11 cellular contexts compared by ENCODE assay signal in the genomic region with DNA sequence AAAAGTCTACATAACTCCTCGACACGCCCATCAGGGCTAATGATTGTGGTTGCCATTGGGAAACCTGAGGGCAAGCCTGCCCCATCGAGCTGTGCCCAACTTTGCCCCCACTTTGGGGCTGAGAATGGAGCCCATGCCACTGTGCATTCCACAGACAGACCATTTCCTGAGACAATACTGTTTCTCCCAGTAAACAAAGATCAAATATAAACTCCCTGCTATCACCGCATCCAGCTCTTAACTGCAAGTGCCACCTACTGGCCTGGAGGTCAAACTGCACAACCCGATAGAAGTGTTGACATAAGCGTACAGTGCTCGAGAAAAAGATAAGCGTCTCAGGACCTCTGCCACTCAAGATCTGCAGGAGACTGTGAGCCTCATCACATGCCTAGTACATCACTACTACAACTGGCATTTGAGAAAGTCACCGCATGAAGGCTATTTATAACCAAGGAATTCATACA. TPM values are rescaled to one million over a fixed set of nuclear protein-coding genes. Genes with fewer than 3 reads are reported as not detected.
DNase-seq lines count a peak whose midpoint lies in the region; ATAC-seq, FAIRE-seq and TF ChIP-seq lines count a peak whose summit lies in the region.
"Had no signal": no experiment of that assay in that cellular context is flagged by ENCODE, and none has a peak within 500 bp of the region (broad histone marks: within the 10 kb centered on the region; RNA-seq: fewer than 3 reads in every experiment).

No MANE protein-coding gene starts in this region.

- H3K27me3 ChIP-seq in bronchial epithelial cell (ENCODE audit: control insufficient read depth, insufficient read depth, low read length): peaks cover 5% of the 10 kb centered on the region

- H3K36me3 ChIP-seq in bronchial epithelial cell (ENCODE audit: control insufficient read depth, insufficient read depth, low read length): no peaks in the 10 kb centered on the region
- H3K36me3 ChIP-seq: gastrocnemius medialis, neutrophil had no signal

- in situ Hi-C loops in ACHN (cut with HindIII; ENCODE audit: low pct_ligation_motif_present, low pct_unique_long_range_greater_than_20kb, low sequenced_read_pairs): no loop called here

- H3K4me3 ChIP-seq in GM12865 (ENCODE audit: low read depth, low read length) (no peak overlapping the region), bronchial epithelial cell (ENCODE audit: low read depth, low read length) (no peak overlapping the region)
- H3K4me3 ChIP-seq: gastrocnemius medialis had no signal

- FAIRE-seq in bronchial epithelial cell (lab: Jason Lieb, UNC): no peak

- peak; percentile 31 for TF ChIP-seq CTCF in GM12865 (IDR thresholded peaks at IDR 0.05; ENCODE audit: insufficient read depth, low read depth, low read length, missing control alignments)
- TF ChIP-seq CTCF in bronchial epithelial cell (IDR thresholded peaks at IDR 0.05; ENCODE audit: insufficient read depth, low read length, severe bottlenecking): peak; percentile 30

- ATAC-seq in HG03039 (IDR thresholded peaks at IDR 0.05; ENCODE audit: unreplicated experiment) (no peak), HG03045 (IDR thresholded peaks at IDR 0.05; ENCODE audit: unreplicated experiment) (no peak)
- ATAC-seq: gastrocnemius medialis had no signal

- DNase-seq in ACHN (peak; percentile 21), GM12865 (ENCODE audit: low read depth) (peak; percentile 13), NCI-H524 (lab: John Stamatoyannopoulos, UW) (peak; percentile 47 to 71), bronchial epithelial cell (ENCODE audit: low read depth) (no peak), NCI-H345 (lab: John Stamatoyannopoulos, UW) (no peak), SIG-M5 treated with dmso at 0.1 percent for 504 hours (lab: John Stamatoyannopoulos, UW; ENCODE audit: unreplicated experiment) (no peak)
- DNase-seq: activated naive CD4-positive, alpha-beta T cell treated with Interleukin-2 at 50 U/mL for 16 hours; gastrocnemius medialis had no signal

RNA-seq across cellular contexts. Expression of gene DEFB126, which starts 4.7 kb away (rescaled TPM):
- total RNA-seq in bronchial epithelial cell: not detected in 2 replicates
- total RNA-seq: gastrocnemius medialis had no signal

RNA-seq across cellular contexts. Expression of gene DEFB127, which starts 19.6 kb away (rescaled TPM):
- total RNA-seq in bronchial epithelial cell: not detected in 2 replicates
- total RNA-seq: gastrocnemius medialis had no signal

RNA-seq across cellular contexts. Expression of gene DEFB125, which starts 50.2 kb away (rescaled TPM):
- total RNA-seq in bronchial epithelial cell: not detected in 2 replicates
- total RNA-seq: gastrocnemius medialis had no signal

RNA-seq across cellular contexts. Expression of gene DEFB128, which starts 51.8 kb away (rescaled TPM):
- not detected in 2 replicates for total RNA-seq in bronchial epithelial cell
- total RNA-seq: gastrocnemius medialis had no signal

Comparison
In these comparisons a context has a peak if more than half of its experiments do, and no peak if none do; other contexts are left out.
1. DNase-seq: peak in ACHN (single experiment), GM12865 (single experiment) and NCI-H524 (2 of 2); none in bronchial epithelial cell (single experiment), NCI-H345 (single experiment) and SIG-M5 treated with dmso at 0.1 percent for 504 hours (single experiment).